8 cellular contexts compared by ENCODE assay signal in the genomic region with DNA sequence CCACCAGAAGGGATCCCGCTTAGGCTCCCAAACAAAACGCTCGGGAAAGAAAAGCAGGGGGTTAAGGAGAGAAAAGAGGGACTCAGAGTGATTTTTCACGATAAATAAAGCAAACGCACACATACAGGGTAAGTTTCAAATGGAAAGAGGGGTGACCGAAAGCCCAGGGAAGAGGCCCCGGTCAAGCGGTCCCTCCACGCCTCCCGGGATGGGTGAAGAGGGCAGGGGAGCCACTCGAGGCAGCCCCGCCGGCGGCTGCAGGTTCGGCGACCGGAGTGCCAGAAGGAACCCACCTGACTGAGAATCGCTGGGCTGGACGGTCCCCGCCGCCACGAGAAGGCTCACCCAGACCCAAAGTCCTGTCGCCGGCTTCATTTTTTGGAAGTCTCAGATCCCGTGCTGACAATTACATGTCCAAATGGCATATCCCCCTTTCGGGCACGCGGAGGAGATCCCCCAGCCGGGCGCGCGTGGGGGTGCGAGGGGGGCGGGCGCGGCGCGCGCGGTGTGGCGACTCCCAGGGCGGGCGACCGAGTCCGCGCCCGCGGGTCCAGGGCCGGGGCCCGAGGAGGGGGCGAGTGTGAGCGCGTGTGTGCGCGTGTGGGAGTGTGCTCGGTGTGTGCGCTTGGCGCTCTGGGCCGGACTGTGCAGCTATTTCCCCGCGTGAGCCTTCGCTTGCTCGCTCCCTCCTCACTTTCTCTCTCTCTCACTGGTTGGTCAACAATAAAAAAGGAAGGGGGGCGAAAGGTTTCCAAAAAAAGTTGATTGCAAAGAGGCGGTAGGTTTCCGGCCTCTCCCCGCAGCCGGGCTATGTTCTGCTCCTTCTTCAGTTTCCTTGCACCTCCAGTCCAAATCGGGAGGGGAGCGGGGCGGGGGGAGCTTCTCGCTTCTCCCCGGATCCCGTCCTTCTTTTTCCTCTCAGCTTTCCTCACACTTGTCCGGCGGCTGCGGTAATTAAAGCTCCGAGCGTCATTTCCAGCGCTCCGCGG. TPM values are rescaled to one million over a fixed set of nuclear protein-coding genes. Genes with fewer than 3 reads are reported as not detected.
A peak's percentile ranks its signal among the peaks of the same experiment; 100 is the strongest.
DNase-seq lines count a peak whose midpoint lies in the region; ATAC-seq and TF ChIP-seq lines count a peak whose summit lies in the region.

A gene (minus strand): TSS at position 647 of the 989 bp plus-strand sequence. CDS start 272 bp downstream, at position 375.

- H3K4me1 Mint-ChIP-seq in activated CD4-positive, alpha-beta memory T cell treated with anti-CD3 and anti-CD28 coated beads for 36 hours (ENCODE audit: low read depth) = peaks cover 18% of the 10 kb centered on the region
- peaks cover 12% of the 10 kb centered on the region for H3K4me1 Mint-ChIP-seq in activated CD4-positive, alpha-beta memory T cell treated with anti-CD3 and anti-CD28 coated beads, Interleukin-2, amount 10 ng/mL, durations not matched to agents 7 days and 5 days

- TF ChIP-seq CTCF in WERI-Rb-1 (IDR thresholded peaks at IDR 0.05; ENCODE audit: low read depth, low read length) (no peak), ovary (IDR thresholded peaks at IDR 0.05) (no peak)

- DNase-seq in activated CD4-positive, alpha-beta memory T cell treated with anti-CD3 and anti-CD28 coated beads for 36 hours = peak; percentile 8
- no peak for DNase-seq in activated CD4-positive, alpha-beta memory T cell treated with anti-CD3 and anti-CD28 coated beads, Interleukin-2, amount 10 ng/mL, durations not matched to agents 7 days and 5 days
- DNase-seq in WERI-Rb-1 = peak; percentile 8
- peak; percentile 61 for DNase-seq in Right ventricle myocardium superior
- peak in 2 of 5 donors; percentile 17 to 38 for DNase-seq in ovary
- no peak for DNase-seq in stimulated activated CD4-positive, alpha-beta T cell treated with anti-CD3 and anti-CD28 coated beads, Interleukin-15, amount 100 ng/mL, for 24 hours
- DNase-seq in NK-92 (lab: John Stamatoyannopoulos, UW; ENCODE audit: unreplicated experiment) = no peak

- no peaks in the 10 kb centered on the region for H3K9me3 Mint-ChIP-seq in activated CD4-positive, alpha-beta memory T cell treated with anti-CD3 and anti-CD28 coated beads for 36 hours
- no peaks in the 10 kb centered on the region for H3K9me3 Mint-ChIP-seq in activated CD4-positive, alpha-beta memory T cell treated with anti-CD3 and anti-CD28 coated beads, Interleukin-2, amount 10 ng/mL, durations not matched to agents 7 days and 5 days

- no peak for TF ChIP-seq EP300 in ovary (IDR thresholded peaks at IDR 0.05)

- 1 to 2% (median 1%) methylated on average over 54 to 82 of the region's 82 CpGs for WGBS in ovary, 3 donors

- intact Hi-C loops in activated CD4-positive, alpha-beta memory T cell treated with anti-CD3 and anti-CD28 coated beads for 36 hours (cut with micrococcal nuclease) = no loop called here
- intact Hi-C loops in Right ventricle myocardium superior (cut with DNase I) (loop anchor here (10.0 kb wide), 1 partner anchor 534 kb away; no protein-coding TSS in a partner anchor), ovary (cut with DNase I) (no loop called here)

- H3K36me3 ChIP-seq in WERI-Rb-1 (no peaks in the 10 kb centered on the region), ovary (no peaks in the 10 kb centered on the region)

- CTCF ChIA-PET in activated CD4-positive, alpha-beta memory T cell treated with anti-CD3 and anti-CD28 coated beads for 36 hours (lab: Charles Lee) = no interaction called here
- CTCF ChIA-PET in activated CD4-positive, alpha-beta memory T cell treated with anti-CD3 and anti-CD28 coated beads, Interleukin-2, amount 10 ng/mL, durations not matched to agents 7 days and 5 days (lab: Charles Lee) = no interaction called here

- peaks cover 42% of the 10 kb centered on the region for H3K27me3 Mint-ChIP-seq in activated CD4-positive, alpha-beta memory T cell treated with anti-CD3 and anti-CD28 coated beads for 36 hours
- H3K27me3 Mint-ChIP-seq in activated CD4-positive, alpha-beta memory T cell treated with anti-CD3 and anti-CD28 coated beads, Interleukin-2, amount 10 ng/mL, durations not matched to agents 7 days and 5 days = peaks cover 54% of the 10 kb centered on the region

- no peak for TF ChIP-seq POLR2A in ovary (IDR thresholded peaks at IDR 0.05)

- H3K9me3 ChIP-seq in WERI-Rb-1 (ENCODE audit: severe bottlenecking) (no peaks in the 10 kb centered on the region), ovary (no peaks in the 10 kb centered on the region)

- peak within 1 kb of the TSS; percentile 32 for H3K4me3 Mint-ChIP-seq in activated CD4-positive, alpha-beta memory T cell treated with anti-CD3 and anti-CD28 coated beads for 36 hours
- H3K4me3 Mint-ChIP-seq in activated CD4-positive, alpha-beta memory T cell treated with anti-CD3 and anti-CD28 coated beads, Interleukin-2, amount 10 ng/mL, durations not matched to agents 7 days and 5 days = no peak within 1 kb of the TSS

- H3K36me3 Mint-ChIP-seq in activated CD4-positive, alpha-beta memory T cell treated with anti-CD3 and anti-CD28 coated beads for 36 hours = no peaks in the 10 kb centered on the region
- no peaks in the 10 kb centered on the region for H3K36me3 Mint-ChIP-seq in activated CD4-positive, alpha-beta memory T cell treated with anti-CD3 and anti-CD28 coated beads, Interleukin-2, amount 10 ng/mL, durations not matched to agents 7 days and 5 days (ENCODE audit: low read depth)

- H3K27me3 ChIP-seq in WERI-Rb-1 (ENCODE audit: insufficient read depth, low read depth, severe bottlenecking) = peaks cover 22% of the 10 kb centered on the region
- H3K27me3 ChIP-seq in ovary = no peaks in the 10 kb centered on the region

- H3K27ac ChIP-seq in WERI-Rb-1 (no peak within 1 kb of the TSS), ovary (no peak within 1 kb of the TSS)

- POLR2A ChIA-PET in activated CD4-positive, alpha-beta memory T cell treated with anti-CD3 and anti-CD28 coated beads for 36 hours (lab: Charles Lee) = no interaction called here
- POLR2A ChIA-PET in activated CD4-positive, alpha-beta memory T cell treated with anti-CD3 and anti-CD28 coated beads, Interleukin-2, amount 10 ng/mL, durations not matched to agents 7 days and 5 days (lab: Charles Lee) = no interaction called here

- H3K4me1 ChIP-seq in ovary (ENCODE audit: insufficient read depth) = peaks cover 9% of the 10 kb centered on the region

- no peak within 1 kb of the TSS for H3K27ac Mint-ChIP-seq in activated CD4-positive, alpha-beta memory T cell treated with anti-CD3 and anti-CD28 coated beads for 36 hours
- H3K27ac Mint-ChIP-seq in activated CD4-positive, alpha-beta memory T cell treated with anti-CD3 and anti-CD28 coated beads, Interleukin-2, amount 10 ng/mL, durations not matched to agents 7 days and 5 days = no peak within 1 kb of the TSS

- ATAC-seq in Right ventricle myocardium superior (ENCODE audit: poor library complexity) (peak; percentile 62), HG03460 (IDR thresholded peaks at IDR 0.05; ENCODE audit: unreplicated experiment) (no peak)

- H3K4me3 ChIP-seq in WERI-Rb-1 (ENCODE audit: low read depth, low read length) (peak within 1 kb of the TSS; percentile 84), ovary (peak within 1 kb of the TSS; percentile 47)

RNA-seq across cellular contexts. Expression of the gene that starts here (rescaled TPM):
- total RNA-seq in activated CD4-positive, alpha-beta memory T cell treated with anti-CD3 and anti-CD28 coated beads for 36 hours = not detected
- not detected for total RNA-seq in activated CD4-positive, alpha-beta memory T cell treated with anti-CD3 and anti-CD28 coated beads, Interleukin-2, amount 10 ng/mL, durations not matched to agents 7 days and 5 days
- total RNA-seq in Right ventricle myocardium superior (11.5 TPM), ovary (10 to 100 TPM in 1 of 7 donors, 1 to 10 TPM in 3, under 1 TPM in 3; 0.25 to 22.3 (median 1.3) TPM)
- polyA plus RNA-seq in ovary = 1 to 10 TPM in 1 of 2 donors, under 1 TPM in 1; 0.08 to 1.2 TPM

Comparison
In these comparisons a context has a peak if more than half of its experiments do, and no peak if none do; other contexts are left out.
1. Peak in DNase-seq in activated CD4-positive, alpha-beta memory T cell treated with anti-CD3 and anti-CD28 coated beads for 36 hours; RNA of the gene not detected or under 1 TPM.
2. DNase-seq: peak in WERI-Rb-1 (single experiment) and Right ventricle myocardium superior (single experiment); none in activated CD4-positive, alpha-beta memory T cell treated with anti-CD3 and anti-CD28 coated beads, Interleukin-2, amount 10 ng/mL, durations not matched to agents 7 days and 5 days (single experiment), stimulated activated CD4-positive, alpha-beta T cell treated with anti-CD3 and anti-CD28 coated beads, Interleukin-15, amount 100 ng/mL, for 24 hours (single experiment) and NK-92 (single experiment).